Comparison of ENCODE assay signal across 25 cellular contexts in the genomic region with DNA sequence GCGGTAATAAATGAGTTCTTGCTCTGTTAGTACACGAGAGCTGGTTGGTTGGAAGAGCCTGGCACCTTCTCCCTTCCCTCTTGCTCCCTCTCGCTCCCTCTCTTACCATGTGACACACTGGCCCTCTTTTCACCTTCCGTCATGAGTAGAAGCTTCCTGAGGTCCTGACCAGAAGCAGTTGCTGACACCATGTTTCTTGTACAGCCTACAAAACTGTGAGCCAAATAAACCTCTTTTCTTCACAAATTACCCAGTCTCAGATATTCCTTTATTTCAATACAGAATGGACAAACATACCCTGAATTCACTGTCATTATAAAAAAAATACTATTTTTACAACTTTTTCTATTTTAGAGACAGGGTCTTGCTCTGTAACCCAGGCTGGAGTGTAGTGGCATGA.
"Had no signal": no experiment of that assay in that cellular context is flagged by ENCODE, and none has a peak within 500 bp of the region (broad histone marks: within the 10 kb centered on the region; RNA-seq: fewer than 3 reads in every experiment).

No MANE protein-coding gene starts in this region.

- H3K4me1 ChIP-seq: ascending aorta had no signal

- H3K27ac ChIP-seq: ascending aorta had no signal

- FAIRE-seq: bronchial epithelial cell, colon, endometrium, frontal cortex had no signal

- H3K27me3 ChIP-seq: ascending aorta had no signal

- H3K4me3 ChIP-seq: ascending aorta had no signal

- H3K9me3 ChIP-seq: ascending aorta had no signal

- DNase-seq: activated CD4-positive, alpha-beta memory T cell treated with anti-CD3 and anti-CD28 coated beads for 36 hours; activated CD4-positive, alpha-beta T cell treated with anti-CD3 and anti-CD28 coated beads for 36 hours; activated CD4-positive, alpha-beta T cell treated with anti-CD3 and anti-CD28 coated beads, Interleukin-2, amount 10 ng/mL, durations not matched to agents 24 days and 14 days; activated CD4-positive, CD25-positive, alpha-beta regulatory T cell; activated CD4-positive, CD25-positive, alpha-beta regulatory T cell treated with anti-CD3 and anti-CD28 coated beads, Interleukin-2, amount 50 U/mL, for 72 hours; activated CD8-positive, alpha-beta memory T cell treated with anti-CD3 and anti-CD28 coated beads, Interleukin-2, amount 10 ng/mL, durations not matched to agents 7 days and 5 days; activated CD8-positive, alpha-beta memory T cell treated with anti-CD3 and anti-CD28 coated beads, Interleukin-2, amount 50 U/mL, for 4 hours; activated CD8-positive, alpha-beta T cell treated with anti-CD3 and anti-CD28 coated beads, Interleukin-2, amount 10 ng/mL, durations not matched to agents 7 days and 5 days; activated gamma-delta T cell treated with Interleukin-2 at 50 U/mL for 16 hours; activated naive CD4-positive, alpha-beta T cell treated with anti-CD3 and anti-CD28 coated beads, Interleukin-2, amount 50 U/mL, for 16 hours; activated naive CD4-positive, alpha-beta T cell treated with Interleukin-2 at 50 U/mL for 16 hours; activated T-cell treated with anti-CD3 and anti-CD28 coated beads, Interleukin-2, amount 50 U/mL, for 1 hour; activated T-cell treated with anti-CD3 and anti-CD28 coated beads, Interleukin-2, amount 50 U/mL, for 48 hours; cortex of kidney; effector CD8-positive, alpha-beta T cell; foreskin fibroblast; T-helper 1 cell; T-helper 17 cell; T1000 had no signal

- ATAC-seq: activated CD4-positive, alpha-beta T cell treated with anti-CD3 and anti-CD28 coated beads for 36 hours; activated CD8-positive, alpha-beta memory T cell treated with anti-CD3 and anti-CD28 coated beads, Interleukin-2, amount 10 ng/mL, durations not matched to agents 7 days and 5 days; activated CD8-positive, alpha-beta T cell treated with anti-CD3 and anti-CD28 coated beads, Interleukin-2, amount 10 ng/mL, durations not matched to agents 7 days and 5 days; esophagus mucosa; T-helper 17 cell had no signal
